In genomic region chr7:128166603-128167315, GRCh38 we compare ENCODE assay signal across 8 cellular contexts.
DNase-seq lines count a peak whose midpoint lies in the region; TF ChIP-seq lines count a peak whose summit lies in the region.

No MANE protein-coding gene starts in this region.

- no peaks in the 10 kb centered on the region for H3K36me3 ChIP-seq in Caco-2 (ENCODE audit: control insufficient read depth, insufficient read depth, low read length)
- no peaks in the 10 kb centered on the region for H3K36me3 ChIP-seq in breast epithelium
- no peaks in the 10 kb centered on the region for H3K36me3 ChIP-seq in liver (ENCODE audit: control insufficient read depth in 4 of 4, insufficient read depth in 3 of 4, low read depth in 1 of 4, low read length in 3 of 4)
- no peaks in the 10 kb centered on the region for H3K36me3 ChIP-seq in thymus (ENCODE audit: control insufficient read depth, insufficient read depth)

- no peak overlapping the region for H3K9ac ChIP-seq in liver (ENCODE audit: low read depth in 1 of 2, low read length in 2 of 2)

- H3K27ac ChIP-seq in breast epithelium (no peak overlapping the region), liver (ENCODE audit: low read depth in 1 of 2, low read length in 2 of 2) (no peak overlapping the region), thymus (ENCODE audit: low read depth) (no peak overlapping the region)

- BruUV-seq in Caco-2 (replicated peaks; lab: Mats Ljungman, UMichigan) = no TSS peak

- DNase-seq in Caco-2 = peak in 1 of 2 experiments; percentile 50
- no peak for DNase-seq in LNCaP clone FGC (ENCODE audit: low read depth)
- no peak for DNase-seq in breast epithelium (ENCODE audit: low spot score in 2 of 2)
- no peak for DNase-seq in NCI-H187 (lab: John Stamatoyannopoulos, UW)
- DNase-seq in NCI-H446 (lab: John Stamatoyannopoulos, UW) = no peak
- DNase-seq in NCI-H2029 (lab: John Stamatoyannopoulos, UW) = no peak

- TF ChIP-seq CTCF in Caco-2 (IDR thresholded peaks at IDR 0.05; ENCODE audit: insufficient read depth in 1 of 2, low read depth in 1 of 2, low read length in 1 of 2, severe bottlenecking in 1 of 2, unreplicated experiment in 1 of 2) (no peak), LNCaP clone FGC (IDR thresholded peaks at IDR 0.05; ENCODE audit: control insufficient read depth, extremely low read depth, insufficient read depth) (no peak), breast epithelium (IDR thresholded peaks at IDR 0.05) (no peak), liver (IDR thresholded peaks at IDR 0.05; ENCODE audit: low read depth, low read length, missing input control) (no peak)

- no peak for TF ChIP-seq RAD21 in liver (IDR thresholded peaks at IDR 0.05)

- no peaks in the 10 kb centered on the region for H3K4me1 Mint-ChIP-seq in Caco-2 (ENCODE audit: low read depth, unreplicated experiment)

- no peaks in the 10 kb centered on the region for H3K36me3 Mint-ChIP-seq in Caco-2 (ENCODE audit: insufficient read depth, unreplicated experiment)

- intact Hi-C loops in Caco-2 (cut with micrococcal nuclease; ENCODE audit: unreplicated experiment) (loop anchor here (1.0 to 5.0 kb wide), 2 partner anchors 29 to 236 kb away; no protein-coding TSS in a partner anchor), breast epithelium (cut with DNase I; ENCODE audit: low total_unique reads) (no loop called here)

- H3K9me3 Mint-ChIP-seq in Caco-2 (ENCODE audit: unreplicated experiment) = peaks cover 9% of the 10 kb centered on the region

- peaks cover 3% of the 10 kb centered on the region for H3K27me3 ChIP-seq in Caco-2 (replicated peaks; ENCODE audit: control insufficient read depth, insufficient read depth, low read length)
- H3K27me3 ChIP-seq in breast epithelium = peaks cover 5 to 69% of the 10 kb centered on the region in 2 donors
- H3K27me3 ChIP-seq in liver (ENCODE audit: control insufficient read depth in 4 of 4, insufficient read depth in 4 of 4, low read length in 3 of 4) = peaks cover 8 to 18% (median 10%) of the 10 kb centered on the region in 4 donors
- peaks cover 55% of the 10 kb centered on the region for H3K27me3 ChIP-seq in thymus (ENCODE audit: control insufficient read depth, insufficient read depth)

- H3K4me1 ChIP-seq in Caco-2 (peaks cover 21% of the 10 kb centered on the region), breast epithelium (peaks cover 0 to 10% of the 10 kb centered on the region in 2 donors), liver (ENCODE audit: control insufficient read depth in 4 of 4, insufficient read depth in 4 of 4, low read length in 3 of 4) (peaks cover 13 to 22% (median 17%) of the 10 kb centered on the region in 4 donors), thymus (ENCODE audit: control insufficient read depth, insufficient read depth, low read length) (no peaks in the 10 kb centered on the region)

- TF ChIP-seq POLR2A in breast epithelium (IDR thresholded peaks at IDR 0.05) = no peak

- H3K9me3 ChIP-seq in Caco-2 (no peaks in the 10 kb centered on the region), breast epithelium (no peaks in the 10 kb centered on the region), liver (ENCODE audit: control insufficient read depth in 4 of 4, low read length in 3 of 4) (no peaks in the 10 kb centered on the region), thymus (ENCODE audit: control insufficient read depth) (peaks cover 2% of the 10 kb centered on the region)

- H3K4me3 Mint-ChIP-seq in Caco-2 (ENCODE audit: unreplicated experiment) = peak overlapping the region; percentile 73

- CTCF ChIA-PET in Caco-2 (lab: Charles Lee) = no interaction called here

- peaks cover 23% of the 10 kb centered on the region for H3K27me3 Mint-ChIP-seq in Caco-2 (ENCODE audit: insufficient read depth, unreplicated experiment)

- POLR2A ChIA-PET in Caco-2 (lab: Charles Lee) = no interaction called here

- H3K4me3 ChIP-seq in Caco-2 (ENCODE audit: low read depth, low read length) (peak overlapping the region; percentile 52), LNCaP clone FGC (ENCODE audit: low read depth, low read length) (peak overlapping the region; percentile 29), breast epithelium (peak overlapping the region; percentile 29 to 66 (median 51)), liver (ENCODE audit: low read depth in 1 of 3, low read length in 3 of 3) (peak overlapping the region; percentile 5 to 47 (median 45)), thymus (ENCODE audit: low read length) (peak overlapping the region; percentile 17)

- no peak overlapping the region for H3K27ac Mint-ChIP-seq in Caco-2 (ENCODE audit: unreplicated experiment)

- 2% methylated on average over 63 of the region's 63 CpGs for WGBS in liver
- 2% methylated on average over 63 of the region's 63 CpGs for WGBS in thymus

TF ChIP-seq in liver, 16 proteins besides CTCF, POLR2A, EP300 and RAD21:
- TF ChIP-seq NR2F2 (IDR thresholded peaks at IDR 0.05) (no peak), TAF1 (conservative IDR thresholded peaks at IDR 0.05) (no peak), ZBTB33 (IDR thresholded peaks at IDR 0.05) (no peak), REST (IDR thresholded peaks at IDR 0.05) (no peak), SP1 (IDR thresholded peaks at IDR 0.05) (no peak), HNF4A (conservative IDR thresholded peaks at IDR 0.05) (no peak), YY1 (IDR thresholded peaks at IDR 0.05) (no peak), HNF4G (IDR thresholded peaks at IDR 0.05) (no peak), GABPA (IDR thresholded peaks at IDR 0.05 in 1 of 2, conservative IDR thresholded peaks at IDR 0.05 in 1 of 2) (no peak), FOXA2 (IDR thresholded peaks at IDR 0.05) (no peak)
